1 cellular context compared by ENCODE assay signal in the genomic region with DNA sequence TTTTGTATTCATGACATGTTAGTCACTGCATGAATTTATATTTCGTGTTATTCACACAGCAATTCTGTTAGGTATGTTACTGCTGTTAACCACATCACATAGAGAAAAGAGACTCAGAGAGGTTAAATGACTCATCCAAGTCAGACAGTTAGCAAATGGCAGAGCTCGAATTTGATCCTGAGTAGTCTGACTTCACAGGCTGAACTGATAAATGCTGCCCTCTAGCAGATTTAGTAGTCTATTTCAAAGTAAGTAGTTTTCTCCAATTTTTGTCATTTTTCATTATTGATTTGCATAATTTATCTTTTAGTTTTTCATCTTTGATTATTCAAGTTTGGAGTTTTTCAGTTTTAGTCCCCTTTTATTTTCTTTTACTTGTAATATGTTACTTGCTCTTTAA.
TF ChIP-seq lines count a peak whose summit lies in the region.

No MANE protein-coding gene starts in this region.

TF ChIP-seq in HepG2, 621 proteins besides CTCF, POLR2A, EP300 and RAD21 (continued from another document):
- TF ChIP-seq, protein P1, sequence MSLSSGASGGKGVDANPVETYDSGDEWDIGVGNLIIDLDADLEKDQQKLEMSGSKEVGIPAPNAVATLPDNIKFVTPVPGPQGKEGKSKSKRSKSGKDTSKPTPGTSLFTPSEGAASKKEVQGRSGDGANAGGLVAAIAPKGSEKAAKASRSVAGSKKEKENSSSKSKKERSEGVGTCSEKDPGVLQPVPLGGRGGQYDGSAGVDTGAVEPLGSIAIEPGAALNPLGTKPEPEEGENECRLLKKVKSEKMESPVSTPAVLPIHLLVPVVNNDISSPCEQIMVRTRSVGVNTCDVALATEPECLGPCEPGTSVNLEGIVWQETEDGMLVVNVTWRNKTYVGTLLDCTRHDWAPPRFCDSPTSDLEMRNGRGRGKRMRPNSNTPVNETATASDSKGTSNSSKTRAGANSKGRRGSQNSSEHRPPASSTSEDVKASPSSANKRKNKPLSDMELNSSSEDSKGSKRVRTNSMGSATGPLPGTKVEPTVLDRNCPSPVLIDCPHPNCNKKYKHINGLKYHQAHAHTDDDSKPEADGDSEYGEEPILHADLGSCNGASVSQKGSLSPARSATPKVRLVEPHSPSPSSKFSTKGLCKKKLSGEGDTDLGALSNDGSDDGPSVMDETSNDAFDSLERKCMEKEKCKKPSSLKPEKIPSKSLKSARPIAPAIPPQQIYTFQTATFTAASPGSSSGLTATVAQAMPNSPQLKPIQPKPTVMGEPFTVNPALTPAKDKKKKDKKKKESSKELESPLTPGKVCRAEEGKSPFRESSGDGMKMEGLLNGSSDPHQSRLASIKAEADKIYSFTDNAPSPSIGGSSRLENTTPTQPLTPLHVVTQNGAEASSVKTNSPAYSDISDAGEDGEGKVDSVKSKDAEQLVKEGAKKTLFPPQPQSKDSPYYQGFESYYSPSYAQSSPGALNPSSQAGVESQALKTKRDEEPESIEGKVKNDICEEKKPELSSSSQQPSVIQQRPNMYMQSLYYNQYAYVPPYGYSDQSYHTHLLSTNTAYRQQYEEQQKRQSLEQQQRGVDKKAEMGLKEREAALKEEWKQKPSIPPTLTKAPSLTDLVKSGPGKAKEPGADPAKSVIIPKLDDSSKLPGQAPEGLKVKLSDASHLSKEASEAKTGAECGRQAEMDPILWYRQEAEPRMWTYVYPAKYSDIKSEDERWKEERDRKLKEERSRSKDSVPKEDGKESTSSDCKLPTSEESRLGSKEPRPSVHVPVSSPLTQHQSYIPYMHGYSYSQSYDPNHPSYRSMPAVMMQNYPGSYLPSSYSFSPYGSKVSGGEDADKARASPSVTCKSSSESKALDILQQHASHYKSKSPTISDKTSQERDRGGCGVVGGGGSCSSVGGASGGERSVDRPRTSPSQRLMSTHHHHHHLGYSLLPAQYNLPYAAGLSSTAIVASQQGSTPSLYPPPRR (CRISPR knock-in tag; IDR thresholded peaks at IDR 0.05; ENCODE audit: borderline replicate concordance): no peak
- TF ChIP-seq YY1 (IDR thresholded peaks at IDR 0.05; ENCODE audit: insufficient read depth, insufficient replicate concordance, low read depth, low read length) (no peak), ZNF644 (CRISPR knock-in tag; IDR thresholded peaks at IDR 0.05; ENCODE audit: low read depth) (no peak), KLF11 (CRISPR knock-in tag; IDR thresholded peaks at IDR 0.05) (no peak), ZNF484 (CRISPR knock-in tag; IDR thresholded peaks at IDR 0.05; ENCODE audit: borderline replicate concordance, low read depth) (no peak), ZNF782 (CRISPR knock-in tag; IDR thresholded peaks at IDR 0.05; ENCODE audit: borderline replicate concordance) (no peak), ZNF720 (CRISPR knock-in tag; IDR thresholded peaks at IDR 0.05) (no peak), TARDBP (CRISPR knock-in tag; IDR thresholded peaks at IDR 0.05) (no peak), GPN1 (CRISPR knock-in tag; IDR thresholded peaks at IDR 0.05; ENCODE audit: borderline replicate concordance) (no peak), FOSL2 (CRISPR knock-in tag; IDR thresholded peaks at IDR 0.05) (peak; percentile 66), NFIB (CRISPR knock-in tag; IDR thresholded peaks at IDR 0.05; ENCODE audit: borderline replicate concordance) (no peak), RFXANK (CRISPR knock-in tag; IDR thresholded peaks at IDR 0.05) (no peak)
- TF ChIP-seq, protein P2, sequence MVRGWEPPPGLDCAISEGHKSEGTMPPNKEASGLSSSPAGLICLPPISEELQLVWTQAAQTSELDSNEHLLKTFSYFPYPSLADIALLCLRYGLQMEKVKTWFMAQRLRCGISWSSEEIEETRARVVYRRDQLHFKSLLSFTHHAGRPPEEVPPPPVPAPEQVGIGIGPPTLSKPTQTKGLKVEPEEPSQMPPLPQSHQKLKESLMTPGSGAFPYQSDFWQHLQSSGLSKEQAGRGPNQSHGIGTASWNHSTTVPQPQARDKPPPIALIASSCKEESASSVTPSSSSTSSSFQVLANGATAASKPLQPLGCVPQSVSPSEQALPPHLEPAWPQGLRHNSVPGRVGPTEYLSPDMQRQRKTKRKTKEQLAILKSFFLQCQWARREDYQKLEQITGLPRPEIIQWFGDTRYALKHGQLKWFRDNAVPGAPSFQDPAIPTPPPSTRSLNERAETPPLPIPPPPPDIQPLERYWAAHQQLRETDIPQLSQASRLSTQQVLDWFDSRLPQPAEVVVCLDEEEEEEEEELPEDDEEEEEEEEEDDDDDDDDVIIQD (CRISPR knock-in tag; IDR thresholded peaks at IDR 0.05; ENCODE audit: low read depth): peak; percentile 41; the same call in 1 of the 2 replicates
- TF ChIP-seq, protein P3, sequence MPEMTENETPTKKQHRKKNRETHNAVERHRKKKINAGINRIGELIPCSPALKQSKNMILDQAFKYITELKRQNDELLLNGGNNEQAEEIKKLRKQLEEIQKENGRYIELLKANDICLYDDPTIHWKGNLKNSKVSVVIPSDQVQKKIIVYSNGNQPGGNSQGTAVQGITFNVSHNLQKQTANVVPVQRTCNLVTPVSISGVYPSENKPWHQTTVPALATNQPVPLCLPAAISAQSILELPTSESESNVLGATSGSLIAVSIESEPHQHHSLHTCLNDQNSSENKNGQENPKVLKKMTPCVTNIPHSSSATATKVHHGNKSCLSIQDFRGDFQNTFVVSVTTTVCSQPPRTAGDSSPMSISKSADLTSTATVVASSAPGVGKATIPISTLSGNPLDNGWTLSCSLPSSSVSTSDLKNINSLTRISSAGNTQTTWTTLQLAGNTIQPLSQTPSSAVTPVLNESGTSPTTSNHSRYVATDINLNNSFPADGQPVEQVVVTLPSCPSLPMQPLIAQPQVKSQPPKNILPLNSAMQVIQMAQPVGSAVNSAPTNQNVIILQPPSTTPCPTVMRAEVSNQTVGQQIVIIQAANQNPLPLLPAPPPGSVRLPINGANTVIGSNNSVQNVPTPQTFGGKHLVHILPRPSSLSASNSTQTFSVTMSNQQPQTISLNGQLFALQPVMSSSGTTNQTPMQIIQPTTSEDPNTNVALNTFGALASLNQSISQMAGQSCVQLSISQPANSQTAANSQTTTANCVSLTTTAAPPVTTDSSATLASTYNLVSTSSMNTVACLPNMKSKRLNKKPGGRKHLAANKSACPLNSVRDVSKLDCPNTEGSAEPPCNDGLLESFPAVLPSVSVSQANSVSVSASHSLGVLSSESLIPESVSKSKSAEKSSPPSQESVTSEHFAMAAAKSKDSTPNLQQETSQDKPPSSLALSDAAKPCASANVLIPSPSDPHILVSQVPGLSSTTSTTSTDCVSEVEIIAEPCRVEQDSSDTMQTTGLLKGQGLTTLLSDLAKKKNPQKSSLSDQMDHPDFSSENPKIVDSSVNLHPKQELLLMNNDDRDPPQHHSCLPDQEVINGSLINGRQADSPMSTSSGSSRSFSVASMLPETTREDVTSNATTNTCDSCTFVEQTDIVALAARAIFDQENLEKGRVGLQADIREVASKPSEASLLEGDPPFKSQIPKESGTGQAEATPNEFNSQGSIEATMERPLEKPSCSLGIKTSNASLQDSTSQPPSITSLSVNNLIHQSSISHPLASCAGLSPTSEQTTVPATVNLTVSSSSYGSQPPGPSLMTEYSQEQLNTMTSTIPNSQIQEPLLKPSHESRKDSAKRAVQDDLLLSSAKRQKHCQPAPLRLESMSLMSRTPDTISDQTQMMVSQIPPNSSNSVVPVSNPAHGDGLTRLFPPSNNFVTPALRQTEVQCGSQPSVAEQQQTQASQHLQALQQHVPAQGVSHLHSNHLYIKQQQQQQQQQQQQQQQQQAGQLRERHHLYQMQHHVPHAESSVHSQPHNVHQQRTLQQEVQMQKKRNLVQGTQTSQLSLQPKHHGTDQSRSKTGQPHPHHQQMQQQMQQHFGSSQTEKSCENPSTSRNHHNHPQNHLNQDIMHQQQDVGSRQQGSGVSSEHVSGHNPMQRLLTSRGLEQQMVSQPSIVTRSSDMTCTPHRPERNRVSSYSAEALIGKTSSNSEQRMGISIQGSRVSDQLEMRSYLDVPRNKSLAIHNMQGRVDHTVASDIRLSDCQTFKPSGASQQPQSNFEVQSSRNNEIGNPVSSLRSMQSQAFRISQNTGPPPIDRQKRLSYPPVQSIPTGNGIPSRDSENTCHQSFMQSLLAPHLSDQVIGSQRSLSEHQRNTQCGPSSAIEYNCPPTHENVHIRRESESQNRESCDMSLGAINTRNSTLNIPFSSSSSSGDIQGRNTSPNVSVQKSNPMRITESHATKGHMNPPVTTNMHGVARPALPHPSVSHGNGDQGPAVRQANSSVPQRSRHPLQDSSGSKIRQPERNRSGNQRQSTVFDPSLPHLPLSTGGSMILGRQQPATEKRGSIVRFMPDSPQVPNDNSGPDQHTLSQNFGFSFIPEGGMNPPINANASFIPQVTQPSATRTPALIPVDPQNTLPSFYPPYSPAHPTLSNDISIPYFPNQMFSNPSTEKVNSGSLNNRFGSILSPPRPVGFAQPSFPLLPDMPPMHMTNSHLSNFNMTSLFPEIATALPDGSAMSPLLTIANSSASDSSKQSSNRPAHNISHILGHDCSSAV (CRISPR knock-in tag; IDR thresholded peaks at IDR 0.05; ENCODE audit: borderline replicate concordance): no peak
- TF ChIP-seq, protein P4, sequence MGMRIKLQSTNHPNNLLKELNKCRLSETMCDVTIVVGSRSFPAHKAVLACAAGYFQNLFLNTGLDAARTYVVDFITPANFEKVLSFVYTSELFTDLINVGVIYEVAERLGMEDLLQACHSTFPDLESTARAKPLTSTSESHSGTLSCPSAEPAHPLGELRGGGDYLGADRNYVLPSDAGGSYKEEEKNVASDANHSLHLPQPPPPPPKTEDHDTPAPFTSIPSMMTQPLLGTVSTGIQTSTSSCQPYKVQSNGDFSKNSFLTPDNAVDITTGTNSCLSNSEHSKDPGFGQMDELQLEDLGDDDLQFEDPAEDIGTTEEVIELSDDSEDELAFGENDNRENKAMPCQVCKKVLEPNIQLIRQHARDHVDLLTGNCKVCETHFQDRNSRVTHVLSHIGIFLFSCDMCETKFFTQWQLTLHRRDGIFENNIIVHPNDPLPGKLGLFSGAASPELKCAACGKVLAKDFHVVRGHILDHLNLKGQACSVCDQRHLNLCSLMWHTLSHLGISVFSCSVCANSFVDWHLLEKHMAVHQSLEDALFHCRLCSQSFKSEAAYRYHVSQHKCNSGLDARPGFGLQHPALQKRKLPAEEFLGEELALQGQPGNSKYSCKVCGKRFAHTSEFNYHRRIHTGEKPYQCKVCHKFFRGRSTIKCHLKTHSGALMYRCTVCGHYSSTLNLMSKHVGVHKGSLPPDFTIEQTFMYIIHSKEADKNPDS (CRISPR knock-in tag; IDR thresholded peaks at IDR 0.05): no peak
